In genomic region chr2:238425505-238425978, GRCh38 we compare ENCODE assay signal across 9 cellular contexts. TPM values are rescaled to one million over a fixed set of nuclear protein-coding genes. Genes with fewer than 3 reads are reported as not detected.
DNase-seq lines count a peak whose midpoint lies in the region; ATAC-seq and TF ChIP-seq lines count a peak whose summit lies in the region.
"Had no signal": no experiment of that assay in that cellular context is flagged by ENCODE, and none has a peak within 500 bp of the region (broad histone marks: within the 10 kb centered on the region; RNA-seq: fewer than 3 reads in every experiment).

No MANE protein-coding gene starts in this region.

- peak; percentile 72 for DNase-seq in DMS53 (lab: John Stamatoyannopoulos, UW)
- DNase-seq in LHCN-M2 (ENCODE audit: low read depth), result peak; percentile 32
- DNase-seq in central memory CD8-positive, alpha-beta T cell (ENCODE audit: low spot score in 2 of 2), result no peak
- DNase-seq in neuronal stem cell (ENCODE audit: low spot score), result no peak
- no peak for DNase-seq in HUDEP-2 (lab: John Stamatoyannopoulos, UW; ENCODE audit: unreplicated experiment in 76 of 76)
- DNase-seq in lower leg skin (ENCODE audit: low spot score in 2 of 2), result no peak
- DNase-seq: KG1 had no signal

- H4K91ac ChIP-seq in neuronal stem cell (ENCODE audit: low read depth, low read length, poor library complexity), result no peak overlapping the region

- H3K4me3 ChIP-seq in neuronal stem cell (ENCODE audit: low read length in 2 of 2) (peak overlapping the region; percentile 19 to 88), lower leg skin (ENCODE audit: low read depth, poor library complexity, severe bottlenecking) (no peak overlapping the region)

- H2BK15ac ChIP-seq in neuronal stem cell (ENCODE audit: low read length), result no peak overlapping the region

- no peaks in the 10 kb centered on the region for H3K27me3 Mint-ChIP-seq in central memory CD8-positive, alpha-beta T cell

- peak overlapping the region; percentile 87 for H3K4me3 Mint-ChIP-seq in central memory CD8-positive, alpha-beta T cell

- H3K79me1 ChIP-seq in neuronal stem cell (ENCODE audit: low read depth, low read length), result peaks cover 11% of the 10 kb centered on the region

- TF ChIP-seq CTCF in lower leg skin (IDR thresholded peaks at IDR 0.05), result no peak

- peaks cover 3 to 12% of the 10 kb centered on the region in 2 donors for H3K36me3 ChIP-seq in neuronal stem cell (replicated peaks in 1 of 2; ENCODE audit: control insufficient read depth in 2 of 2, insufficient read depth in 2 of 2, low read length in 2 of 2)

- no peak overlapping the region for H2AFZ ChIP-seq in neuronal stem cell (ENCODE audit: low read length)

- intact Hi-C loops in lower leg skin (cut with DNase I; ENCODE audit: low total_unique reads), result no loop called here

- no peak overlapping the region for H4K8ac ChIP-seq in neuronal stem cell (ENCODE audit: low read depth, low read length)

- no peak overlapping the region for H3K4ac ChIP-seq in neuronal stem cell (ENCODE audit: low read length)

- H3K36me3 Mint-ChIP-seq in central memory CD8-positive, alpha-beta T cell (ENCODE audit: insufficient read depth), result peaks cover 14% of the 10 kb centered on the region

- H2BK12ac ChIP-seq in neuronal stem cell (ENCODE audit: low read length), result no peak overlapping the region

- peak overlapping the region; percentile 92 for H3K9ac ChIP-seq in neuronal stem cell (ENCODE audit: low read depth, low read length, poor library complexity)

- WGBS in neuronal stem cell (ENCODE audit: extremely low coverage in 2 of 2, insufficient read length in 2 of 2, insufficient replicate concordance in 1 of 2), 2 donors, result no CpG with 5 or more reads among the region's 16 CpGs
- 65 to 70% methylated on average over 16 of the region's 16 CpGs for WGBS in lower leg skin, 2 donors

- no peak overlapping the region for H3K23ac ChIP-seq in neuronal stem cell (ENCODE audit: low read depth, low read length, poor library complexity)

- no peak overlapping the region for H3K18ac ChIP-seq in neuronal stem cell (ENCODE audit: low read length)

- no peak overlapping the region for H3K14ac ChIP-seq in neuronal stem cell (ENCODE audit: low read length)

- no peak overlapping the region for H2BK5ac ChIP-seq in neuronal stem cell (ENCODE audit: low read length)

- ATAC-seq in central memory CD8-positive, alpha-beta T cell (replicated peaks; ENCODE audit: extremely low read depth, poor library complexity, severe bottlenecking), result no peak
- ATAC-seq in HG02759 (IDR thresholded peaks at IDR 0.05; ENCODE audit: unreplicated experiment) (no peak), GM18498 (IDR thresholded peaks at IDR 0.05; ENCODE audit: unreplicated experiment) (no peak)

- H3K27ac Mint-ChIP-seq in central memory CD8-positive, alpha-beta T cell (ENCODE audit: low read depth), result no peak overlapping the region

- no peaks in the 10 kb centered on the region for H3K27me3 ChIP-seq in neuronal stem cell (ENCODE audit: control insufficient read depth in 3 of 3, insufficient read depth in 3 of 3, low read depth in 1 of 3, low read length in 3 of 3)

- no peak overlapping the region for H2AK5ac ChIP-seq in neuronal stem cell (ENCODE audit: low read depth, low read length)

- H3K4me2 ChIP-seq in neuronal stem cell (ENCODE audit: insufficient read depth, low read length, poor library complexity, severe bottlenecking), result peak overlapping the region; percentile 70

- H3K4me1 ChIP-seq in neuronal stem cell (ENCODE audit: control insufficient read depth in 2 of 2, insufficient read depth in 1 of 2, low read depth in 1 of 2, low read length in 2 of 2), result peaks cover 13 to 17% of the 10 kb centered on the region in 2 donors

- peaks cover 41% of the 10 kb centered on the region for H3K4me1 Mint-ChIP-seq in central memory CD8-positive, alpha-beta T cell

- no peak overlapping the region for H2BK120ac ChIP-seq in neuronal stem cell (ENCODE audit: low read depth, low read length)

- H3K9me3 Mint-ChIP-seq in central memory CD8-positive, alpha-beta T cell, result no peaks in the 10 kb centered on the region

- no peak for TF ChIP-seq POLR2A in lower leg skin (IDR thresholded peaks at IDR 0.05)

- peaks cover 4 to 10% of the 10 kb centered on the region in 2 donors for H3K9me3 ChIP-seq in neuronal stem cell (replicated peaks in 1 of 2; ENCODE audit: control insufficient read depth in 2 of 2, insufficient read depth in 1 of 2, low read depth in 1 of 2, low read length in 2 of 2)

- no peak overlapping the region for H3K27ac ChIP-seq in neuronal stem cell (replicated peaks; ENCODE audit: low read length)

RNA-seq across cellular contexts. Expression of gene ASB1, which starts 1.2 kb away (rescaled TPM):
- 23.8 and 30.4 TPM in 2 replicates for total RNA-seq in LHCN-M2 (2014; rRNA removed)
- 41.7 TPM for polyA plus RNA-seq in LHCN-M2 (2012)
- polyA plus RNA-seq in neuronal stem cell (2013, experiment 1 of 2), result 22.8 TPM
- polyA plus RNA-seq in neuronal stem cell (2013, experiment 2 of 2), result 20.5 TPM
- 10 to 100 TPM; 16.6 to 32.9 (median 21.0) TPM for total RNA-seq in lower leg skin

Comparison
In these comparisons a context has a peak if more than half of its experiments do, and no peak if none do; other contexts are left out.
1. DNase-seq: peak in DMS53 (single experiment) and LHCN-M2 (single experiment); none in central memory CD8-positive, alpha-beta T cell (0 of 2), neuronal stem cell (single experiment), HUDEP-2 (0 of 76) and lower leg skin (0 of 2).